Comparison of ENCODE assay signal across 13 cellular contexts in the genomic region with DNA sequence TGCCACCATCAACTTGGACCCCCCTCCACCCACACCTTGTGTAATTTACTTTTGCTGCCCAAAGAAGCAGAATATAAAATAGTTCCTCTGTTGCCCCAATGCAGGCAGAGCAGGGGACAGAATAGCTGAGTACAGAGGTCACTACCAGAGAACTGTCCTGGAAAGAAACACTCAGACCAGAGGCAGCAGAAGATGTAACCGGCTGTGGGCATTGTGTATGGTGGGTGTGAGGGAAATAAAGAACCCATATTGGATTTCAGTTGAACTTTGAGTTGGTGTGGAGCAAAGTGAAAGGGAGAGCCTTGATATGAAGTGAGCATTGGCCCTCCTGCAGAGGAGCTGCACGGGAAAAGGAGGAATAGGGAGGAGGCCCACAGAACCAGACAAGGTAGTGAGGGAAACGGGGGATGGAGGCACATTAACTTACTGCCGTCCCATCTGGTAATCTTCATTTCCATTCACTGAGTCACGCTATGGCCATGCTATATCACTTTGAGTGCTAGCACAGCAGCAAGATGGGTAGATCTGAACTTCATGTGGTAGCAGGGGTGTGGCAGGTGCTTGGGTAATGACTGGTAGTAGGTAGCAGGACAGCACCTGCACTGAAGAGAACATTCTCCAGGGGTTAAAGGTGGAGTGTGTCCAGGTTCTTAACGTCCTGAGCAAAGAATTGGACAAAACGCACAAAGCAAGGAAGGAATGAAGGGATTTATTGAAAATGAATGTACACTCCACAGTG. TPM values are rescaled to one million over a fixed set of nuclear protein-coding genes. Genes with fewer than 3 reads are reported as not detected.
A peak's percentile ranks its signal among the peaks of the same experiment; 100 is the strongest.
DNase-seq lines count a peak whose midpoint lies in the region; ATAC-seq and TF ChIP-seq lines count a peak whose summit lies in the region.
"Had no signal": no experiment of that assay in that cellular context is flagged by ENCODE, and none has a peak within 500 bp of the region (broad histone marks: within the 10 kb centered on the region; RNA-seq: fewer than 3 reads in every experiment).

No MANE protein-coding gene starts in this region.

- H3K4me3 ChIP-seq in mammary epithelial cell (replicated peaks in 1 of 3; ENCODE audit: insufficient read depth in 1 of 3, low read depth in 2 of 3, low read length in 3 of 3) (no peak overlapping the region), osteoblast (ENCODE audit: insufficient read depth, low read length) (no peak overlapping the region), sigmoid colon (no peak overlapping the region)
- H3K4me3 ChIP-seq: GM12878, GM23338 had no signal

- ATAC-seq in foreskin keratinocyte: peak; percentile 51
- ATAC-seq in HG02870 (IDR thresholded peaks at IDR 0.05; ENCODE audit: unreplicated experiment): no peak
- ATAC-seq: GM12878, GM23338 had no signal

- H3K36me3 ChIP-seq in mammary epithelial cell (ENCODE audit: insufficient read depth, low read length) (no peaks in the 10 kb centered on the region), osteoblast (ENCODE audit: insufficient read depth, low read length) (no peaks in the 10 kb centered on the region), sigmoid colon (no peaks in the 10 kb centered on the region)

- H4K20me1 ChIP-seq in mammary epithelial cell (ENCODE audit: insufficient read depth, low read length) (no peaks in the 10 kb centered on the region), osteoblast (ENCODE audit: insufficient read depth, low read length) (no peaks in the 10 kb centered on the region)

- CTCF ChIA-PET in mammary epithelial cell (lab: Charles Lee; ENCODE audit: low non-redundant PET): no interaction called here

- H3K79me2 ChIP-seq in mammary epithelial cell (ENCODE audit: insufficient read depth, low read length): no peaks in the 10 kb centered on the region
- no peaks in the 10 kb centered on the region for H3K79me2 ChIP-seq in osteoblast (ENCODE audit: insufficient read depth, low read length)

- peak overlapping the region; percentile 47 for H2AFZ ChIP-seq in mammary epithelial cell (ENCODE audit: low read depth, low read length)
- H2AFZ ChIP-seq in osteoblast (ENCODE audit: low read length): peak overlapping the region; percentile 15
- H2AFZ ChIP-seq: GM23338 had no signal

- no peaks in the 10 kb centered on the region for H3K27me3 ChIP-seq in mammary epithelial cell (ENCODE audit: insufficient read depth, low read length)
- H3K27me3 ChIP-seq in foreskin keratinocyte: no peaks in the 10 kb centered on the region
- no peaks in the 10 kb centered on the region for H3K27me3 ChIP-seq in osteoblast (ENCODE audit: insufficient read depth, low read length)
- H3K27me3 ChIP-seq in sigmoid colon: no peaks in the 10 kb centered on the region

- BruUV-seq in mammary epithelial cell (replicated peaks; lab: Mats Ljungman, UMichigan): no TSS peak

- intact Hi-C loops in mammary epithelial cell (cut with micrococcal nuclease): loop anchor here (1.0 to 10.0 kb wide), 2 partner anchors 10 to 63 kb away; no protein-coding TSS in a partner anchor
- intact Hi-C loops in sigmoid colon (cut with DNase I): no loop called here

- DNase-seq in HPDE6-E6E7 (ENCODE audit: extremely low spot score) (peak; percentile 29), mammary epithelial cell (peak; percentile 28), foreskin keratinocyte (peak in 1 of 2 donors; percentile 75), osteoblast (ENCODE audit: insufficient read length, low spot score, missing footprints) (no peak), inferior parietal cortex (ENCODE audit: extremely low spot score) (no peak), sigmoid colon (no peak)
- DNase-seq: AML-193, NCI-H1417 treated with DMSO at 0.1 percent for 48 hours, NCI-H2029 treated with DMSO at 0.1 percent for 48 hours, NCI-H510A treated with DMSO at 0.1 percent for 48 hours had no signal

- dilution Hi-C loops in mammary epithelial cell (cut with HindIII; ENCODE audit: low sequenced_read_pairs): no loop called here

- in situ Hi-C loops in mammary epithelial cell (cut with MboI; ENCODE audit: low sequenced_read_pairs in 2 of 2): no loop called here

- TF ChIP-seq POLR2A in sigmoid colon (IDR thresholded peaks at IDR 0.05): no peak

- no peak overlapping the region for H3K9ac ChIP-seq in mammary epithelial cell (ENCODE audit: insufficient read depth, low read length)

- 76% methylated on average over 6 of the region's 7 CpGs for WGBS in mammary epithelial cell (ENCODE audit: low coverage, missing lambda C conversion rate)
- 58 to 83% methylated on average over 7 of the region's 7 CpGs for WGBS in sigmoid colon, 2 donors

- no peak for TF ChIP-seq EP300 in sigmoid colon (IDR thresholded peaks at IDR 0.05)

- peak overlapping the region; percentile 40 for H3K4me2 ChIP-seq in mammary epithelial cell (ENCODE audit: insufficient read depth, low read depth, low read length)
- H3K4me2 ChIP-seq in osteoblast (ENCODE audit: insufficient read depth, low read length): no peak overlapping the region
- H3K4me2 ChIP-seq: GM23338 had no signal

- no peaks in the 10 kb centered on the region for H3K9me3 ChIP-seq in mammary epithelial cell (replicated peaks; ENCODE audit: insufficient read depth, low read length)
- no peaks in the 10 kb centered on the region for H3K9me3 ChIP-seq in osteoblast (ENCODE audit: low read depth, low read length)
- no peaks in the 10 kb centered on the region for H3K9me3 ChIP-seq in sigmoid colon

- TF ChIP-seq CTCF in mammary epithelial cell (conservative IDR thresholded peaks at IDR 0.05 in 1 of 2, IDR thresholded peaks at IDR 0.05 in 1 of 2; ENCODE audit: extremely low read depth in 1 of 2, insufficient read depth in 1 of 2, low read depth in 1 of 2, low read length in 2 of 2) (no peak), foreskin keratinocyte (conservative IDR thresholded peaks at IDR 0.05) (no peak), osteoblast (IDR thresholded peaks at IDR 0.05; ENCODE audit: extremely low read depth, low read depth, low read length) (no peak), sigmoid colon (IDR thresholded peaks at IDR 0.05) (no peak)

- H3K4me1 ChIP-seq in mammary epithelial cell (ENCODE audit: insufficient read depth, low read length) (peaks cover 25% of the 10 kb centered on the region), foreskin keratinocyte (peaks cover 23% of the 10 kb centered on the region), osteoblast (ENCODE audit: insufficient read depth, low read length) (peaks cover 9% of the 10 kb centered on the region), sigmoid colon (no peaks in the 10 kb centered on the region)

- H3K27ac ChIP-seq in mammary epithelial cell (ENCODE audit: insufficient read depth, low read depth, low read length): peak overlapping the region; percentile 37
- no peak overlapping the region for H3K27ac ChIP-seq in foreskin keratinocyte
- H3K27ac ChIP-seq in osteoblast (ENCODE audit: low read depth, low read length): no peak overlapping the region
- no peak overlapping the region for H3K27ac ChIP-seq in sigmoid colon

RNA-seq across cellular contexts. Expression of gene FBXO28, which starts 56.3 kb away (rescaled TPM):
- total RNA-seq in mammary epithelial cell (10 to 100 TPM; 41.0 to 49.4 TPM), foreskin keratinocyte (29.4 and 30.9 TPM in 2 replicates), osteoblast (35.5 and 36.5 TPM in 2 replicates), sigmoid colon (10 to 100 TPM; 21.9 to 32.7 (median 26.2) TPM)
- polyA plus RNA-seq in mammary epithelial cell (17.3 TPM), foreskin keratinocyte (8.2 and 8.4 TPM in 2 replicates), sigmoid colon (10 to 100 TPM; 10.2 to 13.4 (median 12.2) TPM)
- polyA minus RNA-seq in mammary epithelial cell: 34.5 TPM

Comparison
In these comparisons a context has a peak if more than half of its experiments do, and no peak if none do; other contexts are left out.
1. DNase-seq: peak in HPDE6-E6E7 (single experiment) and mammary epithelial cell (single experiment); none in osteoblast (single experiment), inferior parietal cortex (single experiment) and sigmoid colon (single experiment).